Comparison of ENCODE assay signal across 29 cellular contexts in the genomic region with DNA sequence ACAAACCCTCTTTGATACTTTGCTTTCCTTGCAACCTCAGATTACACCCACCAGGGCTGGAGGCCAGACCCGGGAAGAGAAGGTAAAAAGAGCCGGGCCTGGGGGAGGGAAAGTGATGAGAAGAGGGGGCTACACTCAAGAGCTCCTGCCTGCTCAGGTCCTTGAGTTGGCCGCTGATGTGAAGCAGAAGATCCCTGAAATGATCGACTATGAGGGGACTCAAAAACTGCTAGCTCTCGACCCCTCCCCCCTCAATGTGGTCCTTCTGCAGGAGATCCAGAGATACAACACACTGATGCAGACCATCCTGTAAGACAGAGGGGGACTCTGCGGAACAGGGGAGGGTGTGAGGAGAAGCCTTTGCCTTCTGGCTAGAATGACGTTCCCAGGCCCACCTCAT. TPM values are rescaled to one million over a fixed set of nuclear protein-coding genes. Genes with fewer than 3 reads are reported as not detected.
"Had no signal": no experiment of that assay in that cellular context is flagged by ENCODE, and none has a peak within 500 bp of the region (broad histone marks: within the 10 kb centered on the region; RNA-seq: fewer than 3 reads in every experiment).

No MANE protein-coding gene starts in this region.

- H3K9me3 Mint-ChIP-seq: activated CD4-positive, alpha-beta T cell treated with anti-CD3 and anti-CD28 coated beads, Interleukin-2, amount 10 ng/mL, durations not matched to agents 24 days and 14 days; activated CD8-positive, alpha-beta T cell treated with anti-CD3 and anti-CD28 coated beads for 36 hours; activated naive CD4-positive, alpha-beta T cell treated with anti-CD3 and anti-CD28 coated beads, Interleukin-2, amount 10 ng/mL, durations not matched to agents 7 days and 5 days; activated naive CD8-positive, alpha-beta T cell treated with anti-CD3 and anti-CD28 coated beads for 36 hours; activated T-cell treated with anti-CD3 and anti-CD28 coated beads, Interleukin-2, amount 50 U/mL, for 72 hours; activated T-helper 17 cell treated with anti-CD3 and anti-CD28 coated beads, Interleukin-2, amount 50 U/mL, for 72 hours had no signal

- H3K27me3 Mint-ChIP-seq: activated CD8-positive, alpha-beta T cell treated with anti-CD3 and anti-CD28 coated beads for 36 hours; activated naive CD8-positive, alpha-beta T cell treated with anti-CD3 and anti-CD28 coated beads for 36 hours; activated T-helper 17 cell treated with anti-CD3 and anti-CD28 coated beads, Interleukin-2, amount 50 U/mL, for 72 hours had no signal

- H3K27ac Mint-ChIP-seq: activated CD4-positive, alpha-beta T cell treated with anti-CD3 and anti-CD28 coated beads, Interleukin-2, amount 10 ng/mL, durations not matched to agents 24 days and 14 days; activated CD8-positive, alpha-beta T cell treated with anti-CD3 and anti-CD28 coated beads for 36 hours; activated naive CD4-positive, alpha-beta T cell treated with anti-CD3 and anti-CD28 coated beads, Interleukin-2, amount 10 ng/mL, durations not matched to agents 7 days and 5 days; activated naive CD8-positive, alpha-beta T cell treated with anti-CD3 and anti-CD28 coated beads for 36 hours; activated T-cell treated with anti-CD3 and anti-CD28 coated beads, Interleukin-2, amount 50 U/mL, for 72 hours; activated T-helper 17 cell treated with anti-CD3 and anti-CD28 coated beads, Interleukin-2, amount 50 U/mL, for 72 hours had no signal

- H3K27me3 ChIP-seq: ascending aorta, breast epithelium, SJCRH30 had no signal

- H3K36me3 ChIP-seq: ascending aorta, breast epithelium, SJCRH30 had no signal

- H3K4me3 Mint-ChIP-seq: activated CD4-positive, alpha-beta T cell treated with anti-CD3 and anti-CD28 coated beads, Interleukin-2, amount 10 ng/mL, durations not matched to agents 24 days and 14 days; activated CD8-positive, alpha-beta T cell treated with anti-CD3 and anti-CD28 coated beads for 36 hours; activated naive CD4-positive, alpha-beta T cell treated with anti-CD3 and anti-CD28 coated beads, Interleukin-2, amount 10 ng/mL, durations not matched to agents 7 days and 5 days; activated naive CD8-positive, alpha-beta T cell treated with anti-CD3 and anti-CD28 coated beads for 36 hours; activated T-cell treated with anti-CD3 and anti-CD28 coated beads, Interleukin-2, amount 50 U/mL, for 72 hours; activated T-helper 17 cell treated with anti-CD3 and anti-CD28 coated beads, Interleukin-2, amount 50 U/mL, for 72 hours had no signal

- H3K9me3 ChIP-seq: ascending aorta, breast epithelium, SJCRH30 had no signal

- DNase-seq: activated CD4-positive, alpha-beta T cell treated with anti-CD3 and anti-CD28 coated beads, Interleukin-2, amount 10 ng/mL, durations not matched to agents 24 days and 14 days; activated CD4-positive, alpha-beta T cell treated with anti-CD3 and anti-CD28 coated beads, Interleukin-2, amount 50 U/mL, for 4 hours; activated CD8-positive, alpha-beta T cell treated with anti-CD3 and anti-CD28 coated beads for 36 hours; activated gamma-delta T cell treated with Interleukin-2 at 50 U/mL for 16 hours; activated naive CD4-positive, alpha-beta T cell treated with anti-CD3 and anti-CD28 coated beads, Interleukin-2, amount 10 ng/mL, durations not matched to agents 7 days and 5 days; activated naive CD8-positive, alpha-beta T cell treated with anti-CD3 and anti-CD28 coated beads for 36 hours; activated T-cell treated with anti-CD3 and anti-CD28 coated beads, Interleukin-2, amount 50 U/mL, for 1 hour; activated T-cell treated with anti-CD3 and anti-CD28 coated beads, Interleukin-2, amount 50 U/mL, for 72 hours; amniotic stem cell; cerebellar nuclear complex; Kasumi-1; KG1; MM.1S; MV-4-11; NCI-H1092; NCI-H1436 treated with DMSO at 0.1 percent for 48 hours; NCI-H1694 treated with DMSO at 0.1 percent for 48 hours; NCI-H2029; NCI-H345; NCI-H524 treated with DMSO at 0.1 percent for 48 hours; SHP77; SJCRH30; T1000 had no signal

- ATAC-seq: activated CD8-positive, alpha-beta T cell treated with anti-CD3 and anti-CD28 coated beads for 36 hours; activated T-cell treated with anti-CD3 and anti-CD28 coated beads, Interleukin-2, amount 50 U/mL, for 72 hours; activated T-helper 17 cell treated with anti-CD3 and anti-CD28 coated beads, Interleukin-2, amount 50 U/mL, for 72 hours; Panc1 had no signal

- H3K4me3 ChIP-seq: ascending aorta, breast epithelium, SJCRH30, SK-N-MC had no signal

- H3K27ac ChIP-seq: ascending aorta, breast epithelium, SJCRH30, SK-N-MC had no signal

- H3K36me3 Mint-ChIP-seq: activated naive CD4-positive, alpha-beta T cell treated with anti-CD3 and anti-CD28 coated beads, Interleukin-2, amount 10 ng/mL, durations not matched to agents 7 days and 5 days; activated naive CD8-positive, alpha-beta T cell treated with anti-CD3 and anti-CD28 coated beads for 36 hours had no signal

- H3K4me1 ChIP-seq: SJCRH30 had no signal

RNA-seq across cellular contexts. Expression of a gene that starts 23.6 kb away (rescaled TPM):
- total RNA-seq: RPMI7951 had no signal
